10 cellular contexts compared by ENCODE assay signal in the genomic region with DNA sequence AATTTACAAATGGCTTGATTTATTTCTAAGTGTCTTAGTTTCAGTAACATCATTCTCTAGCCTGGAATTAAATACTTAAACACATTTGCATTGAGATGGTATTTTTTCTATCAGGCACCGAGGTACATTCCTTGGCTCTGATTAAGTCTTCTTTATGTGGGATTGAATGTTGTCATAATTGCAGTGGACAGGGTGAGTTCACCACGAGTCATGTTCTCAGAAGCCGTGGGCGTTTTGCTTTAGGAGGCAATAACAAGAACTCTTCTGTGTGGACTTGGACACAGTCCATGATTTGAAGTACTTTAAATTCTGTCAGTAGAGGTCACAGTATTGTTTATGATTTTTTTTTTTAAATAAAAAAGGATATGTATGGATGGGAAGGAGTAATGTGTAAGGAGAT. TPM values are rescaled to one million over a fixed set of nuclear protein-coding genes. Genes with fewer than 3 reads are reported as not detected.
DNase-seq lines count a peak whose midpoint lies in the region; ATAC-seq and TF ChIP-seq lines count a peak whose summit lies in the region.
"Had no signal": no experiment of that assay in that cellular context is flagged by ENCODE, and none has a peak within 500 bp of the region (broad histone marks: within the 10 kb centered on the region; RNA-seq: fewer than 3 reads in every experiment).

No MANE protein-coding gene starts in this region.

- H3K27me3 ChIP-seq in osteoblast (ENCODE audit: insufficient read depth, low read length) (no peaks in the 10 kb centered on the region), Karpas-422 (ENCODE audit: low read length) (no peaks in the 10 kb centered on the region)

- peaks cover 0 to 11% (median 9%) of the 10 kb centered on the region in 5 experiments for H3K9me3 Mint-ChIP-seq in brain
- peaks cover 4% of the 10 kb centered on the region for H3K9me3 Mint-ChIP-seq in stimulated activated memory B cell treated with anti-CD40 and anti-IgM and Interleukin-4, amounts not matched to agents 10 μg/mL and 1 μg/mL and 100 μg/mL, for 72 hours

- no peak overlapping the region for H2AFZ ChIP-seq in osteoblast (ENCODE audit: low read length)
- no peak overlapping the region for H2AFZ ChIP-seq in OCI-LY7 (ENCODE audit: low read length)
- no peak overlapping the region for H2AFZ ChIP-seq in Karpas-422 (ENCODE audit: low read length)

- H3K9me3 ChIP-seq in osteoblast (ENCODE audit: low read depth, low read length), result peaks cover 2% of the 10 kb centered on the region
- H3K9me3 ChIP-seq in OCI-LY7 (ENCODE audit: low read length), result no peaks in the 10 kb centered on the region
- no peaks in the 10 kb centered on the region for H3K9me3 ChIP-seq in Karpas-422 (ENCODE audit: low read length)

- peaks cover 13% of the 10 kb centered on the region for H3K4me1 Mint-ChIP-seq in brain
- H3K4me1 Mint-ChIP-seq in stimulated activated memory B cell treated with anti-CD40 and anti-IgM and Interleukin-4, amounts not matched to agents 10 μg/mL and 1 μg/mL and 100 μg/mL, for 72 hours, result no peaks in the 10 kb centered on the region
- H3K4me1 Mint-ChIP-seq: naive thymus-derived CD8-positive, alpha-beta T cell had no signal

- H3K79me2 ChIP-seq in osteoblast (ENCODE audit: insufficient read depth, low read length) (no peaks in the 10 kb centered on the region), OCI-LY7 (ENCODE audit: insufficient read depth, low read depth, low read length) (no peaks in the 10 kb centered on the region), Karpas-422 (ENCODE audit: low read length) (no peaks in the 10 kb centered on the region)

- H3K4me2 ChIP-seq in osteoblast (ENCODE audit: insufficient read depth, low read length) (peak overlapping the region; percentile 41), OCI-LY7 (ENCODE audit: low read length) (no peak overlapping the region), Karpas-422 (ENCODE audit: low read depth, low read length, poor library complexity, severe bottlenecking) (no peak overlapping the region)

- no peaks in the 10 kb centered on the region for H3K36me3 Mint-ChIP-seq in brain
- no peaks in the 10 kb centered on the region for H3K36me3 Mint-ChIP-seq in stimulated activated memory B cell treated with anti-CD40 and anti-IgM and Interleukin-4, amounts not matched to agents 10 μg/mL and 1 μg/mL and 100 μg/mL, for 72 hours
- H3K36me3 Mint-ChIP-seq: naive thymus-derived CD8-positive, alpha-beta T cell had no signal

- no peak for TF ChIP-seq CTCF in AG09319 (IDR thresholded peaks at IDR 0.05; ENCODE audit: low read depth, low read length)
- TF ChIP-seq CTCF in brain (conservative IDR thresholded peaks at IDR 0.05), result no peak
- TF ChIP-seq CTCF in osteoblast (IDR thresholded peaks at IDR 0.05; ENCODE audit: extremely low read depth, low read depth, low read length), result no peak
- TF ChIP-seq CTCF in OCI-LY7 (conservative IDR thresholded peaks at IDR 0.05; ENCODE audit: low read length), result no peak

- no peaks in the 10 kb centered on the region for H4K20me1 ChIP-seq in osteoblast (ENCODE audit: insufficient read depth, low read length)
- H4K20me1 ChIP-seq in OCI-LY7 (ENCODE audit: insufficient read depth, low read length), result no peaks in the 10 kb centered on the region
- H4K20me1 ChIP-seq in Karpas-422 (ENCODE audit: insufficient read depth, low read depth, low read length), result no peaks in the 10 kb centered on the region

- intact Hi-C loops in OCI-LY7 (cut with micrococcal nuclease; ENCODE audit: unreplicated experiment), result no loop called here

- H3K4me1 ChIP-seq in osteoblast (ENCODE audit: insufficient read depth, low read length), result peaks cover 21% of the 10 kb centered on the region
- no peaks in the 10 kb centered on the region for H3K4me1 ChIP-seq in OCI-LY7 (ENCODE audit: insufficient read depth, low read length, poor library complexity, severe bottlenecking)
- no peaks in the 10 kb centered on the region for H3K4me1 ChIP-seq in Karpas-422 (ENCODE audit: low read length)

- BruUV-seq in OCI-LY7 (replicated peaks; lab: Mats Ljungman, UMichigan), result no TSS peak

- no peak for ATAC-seq in stimulated activated memory B cell treated with anti-CD40 and anti-IgM and Interleukin-4, amounts not matched to agents 10 μg/mL and 1 μg/mL and 100 μg/mL, for 72 hours
- ATAC-seq in GM21381 (IDR thresholded peaks at IDR 0.05; ENCODE audit: unreplicated experiment), result no peak
- ATAC-seq: naive thymus-derived CD8-positive, alpha-beta T cell had no signal

- peak overlapping the region; percentile 9 for H3K4me3 ChIP-seq in osteoblast (ENCODE audit: insufficient read depth, low read length)
- H3K4me3 ChIP-seq in OCI-LY7 (ENCODE audit: low read depth, low read length, poor library complexity, severe bottlenecking), result no peak overlapping the region
- no peak overlapping the region for H3K4me3 ChIP-seq in Karpas-422 (ENCODE audit: low read length)

- peak overlapping the region; percentile 60 for H3K27ac ChIP-seq in osteoblast (ENCODE audit: low read depth, low read length)
- H3K27ac ChIP-seq in OCI-LY7 (ENCODE audit: low read depth, low read length, poor library complexity, severe bottlenecking), result no peak overlapping the region
- H3K27ac ChIP-seq in Karpas-422 (ENCODE audit: low read length), result no peak overlapping the region

- H3K4me3 Mint-ChIP-seq in brain, result peak overlapping the region in 1 of 5 experiments; percentile 32
- no peak overlapping the region for H3K4me3 Mint-ChIP-seq in stimulated activated memory B cell treated with anti-CD40 and anti-IgM and Interleukin-4, amounts not matched to agents 10 μg/mL and 1 μg/mL and 100 μg/mL, for 72 hours
- H3K4me3 Mint-ChIP-seq: naive thymus-derived CD8-positive, alpha-beta T cell had no signal

- CTCF ChIA-PET in OCI-LY7 (lab: Charles Lee; ENCODE audit: unreplicated experiment), result no interaction called here

- H3K36me3 ChIP-seq in osteoblast (ENCODE audit: insufficient read depth, low read length) (no peaks in the 10 kb centered on the region), OCI-LY7 (ENCODE audit: insufficient read depth, low read length) (no peaks in the 10 kb centered on the region), Karpas-422 (ENCODE audit: insufficient read depth, low read length) (no peaks in the 10 kb centered on the region)

- H3K27ac Mint-ChIP-seq in brain, result peak overlapping the region in 3 of 5 experiments; percentile 37 to 92 (median 62)
- no peak overlapping the region for H3K27ac Mint-ChIP-seq in stimulated activated memory B cell treated with anti-CD40 and anti-IgM and Interleukin-4, amounts not matched to agents 10 μg/mL and 1 μg/mL and 100 μg/mL, for 72 hours
- H3K27ac Mint-ChIP-seq: naive thymus-derived CD8-positive, alpha-beta T cell had no signal

- DNase-seq in AG09319 (ENCODE audit: extremely low read depth, low read depth) (peak; percentile 5), HT1080 (ENCODE audit: low read depth) (peak; percentile 87), osteoblast (ENCODE audit: insufficient read length, low spot score, missing footprints) (peak; percentile 10), OCI-LY7 (ENCODE audit: low spot score) (no peak), Karpas-422 (no peak)
- DNase-seq: naive thymus-derived CD8-positive, alpha-beta T cell; NCI-H187 had no signal

- no peak overlapping the region for H3K9ac ChIP-seq in Karpas-422 (ENCODE audit: low read length)

- H3K9me2 ChIP-seq in OCI-LY7 (ENCODE audit: insufficient read depth, low read length) (no peaks in the 10 kb centered on the region), Karpas-422 (replicated peaks; ENCODE audit: insufficient read depth, low read length) (no peaks in the 10 kb centered on the region)

- no peaks in the 10 kb centered on the region for H3K27me3 Mint-ChIP-seq in brain
- H3K27me3 Mint-ChIP-seq in stimulated activated memory B cell treated with anti-CD40 and anti-IgM and Interleukin-4, amounts not matched to agents 10 μg/mL and 1 μg/mL and 100 μg/mL, for 72 hours, result no peaks in the 10 kb centered on the region
- H3K27me3 Mint-ChIP-seq: naive thymus-derived CD8-positive, alpha-beta T cell had no signal

- POLR2A ChIA-PET in OCI-LY7 (lab: Charles Lee), result interaction anchor here (0.6 to 0.7 kb wide), 2 partner anchors 105 to 528 kb away, joined by 3 to 5 read pairs; no protein-coding TSS in a partner anchor

RNA-seq across cellular contexts. Expression of a gene that starts 57.1 kb away (rescaled TPM):
- not detected in 2 replicates for total RNA-seq in HT1080 (2014; rRNA removed; shearing (Covaris generic))
- 0.09 TPM in 1 of 2 replicates, not detected in the other for polyA plus RNA-seq in HT1080 (2015; cell fraction: cytosol; rRNA removed)
- not detected in 2 replicates for polyA plus RNA-seq in HT1080 (2015; cell fraction: nucleus; rRNA removed)
- polyA plus RNA-seq in brain (ENCODE audit: insufficient read depth, low read depth, low replicate concordance), result 0.29 TPM
- total RNA-seq in osteoblast, result 2.9 and 3.6 TPM in 2 replicates
- total RNA-seq in OCI-LY7 (2014; rRNA removed; shearing (Covaris generic)), result not detected in 2 replicates
- total RNA-seq in OCI-LY7 (2022), result not detected in 2 replicates
- total RNA-seq in Karpas-422 (2014; rRNA removed; shearing (Covaris generic); ENCODE audit: low replicate concordance), result not detected in 2 replicates

Comparison
In these comparisons a context has a peak if more than half of its experiments do, and no peak if none do; other contexts are left out.
1. DNase-seq: peak in AG09319 (single experiment), HT1080 (single experiment) and osteoblast (single experiment); none in OCI-LY7 (single experiment) and Karpas-422 (single experiment).